Comparison of ENCODE assay signal across 32 cellular contexts in the genomic region with DNA sequence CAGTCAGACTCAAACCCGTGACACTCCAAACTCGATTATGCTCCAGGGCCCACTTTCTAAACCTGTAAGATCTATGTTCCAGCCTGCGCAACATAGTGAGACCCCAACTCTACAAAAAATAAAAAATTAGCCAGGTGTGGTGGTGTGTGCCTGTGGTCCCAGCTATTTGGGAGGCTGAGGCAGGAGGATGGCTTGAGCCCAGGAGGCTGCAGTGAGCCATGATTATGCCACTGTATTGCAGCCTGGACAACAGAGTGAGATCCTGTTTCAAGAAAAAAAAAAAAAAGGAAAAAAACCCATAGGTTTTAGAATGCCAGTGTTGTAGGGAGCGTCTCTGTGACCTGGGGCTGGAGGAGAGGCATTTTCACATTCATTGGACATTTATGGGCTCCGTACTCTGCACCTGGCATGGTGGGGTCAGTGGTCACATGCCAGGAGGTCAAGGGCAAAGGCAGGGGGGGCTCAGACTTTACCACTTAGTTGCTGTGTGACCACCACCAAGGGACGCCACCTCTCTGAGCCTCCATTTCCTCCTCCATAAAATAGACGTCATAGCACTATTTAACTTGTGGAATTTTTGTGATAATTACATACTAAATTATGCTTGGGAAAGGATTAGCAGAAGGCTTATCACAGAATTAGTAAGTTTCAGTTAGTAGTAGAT. TPM values are rescaled to one million over a fixed set of nuclear protein-coding genes. Genes with fewer than 3 reads are reported as not detected.
"Had no signal": no experiment of that assay in that cellular context is flagged by ENCODE, and none has a peak within 500 bp of the region (broad histone marks: within the 10 kb centered on the region; RNA-seq: fewer than 3 reads in every experiment).

No MANE protein-coding gene starts in this region.

- H3K4me3 ChIP-seq: adrenal gland, body of pancreas, breast epithelium had no signal

- H3K4me3 Mint-ChIP-seq: activated naive CD4-positive, alpha-beta T cell treated with anti-CD3 and anti-CD28 coated beads for 36 hours; activated T-cell treated with anti-CD3 and anti-CD28 coated beads, Interleukin-2, amount 50 U/mL, for 4 hours; activated T-helper 1 cell treated with anti-CD3 and anti-CD28 coated beads, Interleukin-12 subunit alpha, Interleukin-12 subunit beta, Interleukin-2, Interleukin-4 antibody, amounts not matched to agents 30 ng/mL and 10 ng/mL and 1 ng/mL, durations not matched to agents 14 hours and 24 hours and 36 hours had no signal

- H3K9me3 Mint-ChIP-seq: activated naive CD4-positive, alpha-beta T cell treated with anti-CD3 and anti-CD28 coated beads for 36 hours; activated naive CD4-positive, alpha-beta T cell treated with anti-CD3 and anti-CD28 coated beads, Interleukin-2, amount 50 U/mL, for 72 hours; activated T-cell treated with anti-CD3 and anti-CD28 coated beads, Interleukin-2, amount 50 U/mL, for 4 hours; activated T-helper 1 cell treated with anti-CD3 and anti-CD28 coated beads, Interleukin-12 subunit alpha, Interleukin-12 subunit beta, Interleukin-2, Interleukin-4 antibody, amounts not matched to agents 30 ng/mL and 10 ng/mL and 1 ng/mL, durations not matched to agents 14 hours and 24 hours and 36 hours had no signal

- DNase-seq: activated CD4-positive, alpha-beta T cell treated with anti-CD3 and anti-CD28 coated beads for 1 hour; activated CD4-positive, CD25-positive, alpha-beta regulatory T cell; activated CD8-positive, alpha-beta memory T cell treated with anti-CD3 and anti-CD28 coated beads, Interleukin-2, amount 50 U/mL, for 4 hours; activated gamma-delta T cell treated with Interleukin-2 at 50 U/mL for 16 hours; activated naive CD4-positive, alpha-beta T cell treated with anti-CD3 and anti-CD28 coated beads for 36 hours; activated T-cell treated with anti-CD3 and anti-CD28 coated beads for 4 hours; activated T-cell treated with anti-CD3 and anti-CD28 coated beads, Interleukin-2, amount 50 U/mL, for 4 hours; adrenal gland; body of pancreas; MM.1S; MV-4-11; NCI-H1092; NCI-H1436 treated with DMSO at 0.1 percent for 48 hours; NCI-H1694 treated with DMSO at 0.1 percent for 48 hours; NCI-H524 treated with DMSO at 0.1 percent for 48 hours; NCI-H748 treated with DMSO at 0.1 percent for 48 hours; NK-92 treated with Interleukin-12 subunit alpha and Interleukin-12 subunit beta, amount 100 ng/mL, for 24 hours; OCI-M1; Right ventricle myocardium superior; SW 1271; T-helper 1 cell; T-helper 2 cell; T-helper 9 cell had no signal

- H3K27ac ChIP-seq: adrenal gland, body of pancreas, breast epithelium, KMS-11, VCaP had no signal

- H3K9me3 ChIP-seq: adrenal gland, body of pancreas, breast epithelium had no signal

- H3K27ac Mint-ChIP-seq: activated naive CD4-positive, alpha-beta T cell treated with anti-CD3 and anti-CD28 coated beads for 36 hours; activated T-helper 1 cell treated with anti-CD3 and anti-CD28 coated beads, Interleukin-12 subunit alpha, Interleukin-12 subunit beta, Interleukin-2, Interleukin-4 antibody, amounts not matched to agents 30 ng/mL and 10 ng/mL and 1 ng/mL, durations not matched to agents 14 hours and 24 hours and 36 hours had no signal

- H3K4me1 ChIP-seq: breast epithelium had no signal

- H3K36me3 ChIP-seq: adrenal gland, breast epithelium had no signal

RNA-seq across cellular contexts. Expression of a gene that starts 5.7 kb away (rescaled TPM):
- total RNA-seq: activated naive CD4-positive, alpha-beta T cell treated with anti-CD3 and anti-CD28 coated beads for 36 hours; activated naive CD4-positive, alpha-beta T cell treated with anti-CD3 and anti-CD28 coated beads, Interleukin-2, amount 50 U/mL, for 72 hours; activated T-cell treated with anti-CD3 and anti-CD28 coated beads, Interleukin-2, amount 50 U/mL, for 4 hours; activated T-helper 1 cell treated with anti-CD3 and anti-CD28 coated beads, Interleukin-12 subunit alpha, Interleukin-12 subunit beta, Interleukin-2, Interleukin-4 antibody, amounts not matched to agents 30 ng/mL and 10 ng/mL and 1 ng/mL, durations not matched to agents 14 hours and 24 hours and 36 hours; adrenal gland; astrocyte; body of pancreas; breast epithelium; cardiac septum; LHCN-M2; NCI-H460; Right ventricle myocardium superior had no signal
- polyA plus RNA-seq: adrenal gland had no signal

RNA-seq across cellular contexts. Expression of a gene that starts 21.9 kb away (rescaled TPM):
- total RNA-seq: adrenal gland, body of pancreas, breast epithelium, cardiac septum, Right ventricle myocardium superior had no signal
